ENCODE assay signal across 1 cellular context in the genomic region with DNA sequence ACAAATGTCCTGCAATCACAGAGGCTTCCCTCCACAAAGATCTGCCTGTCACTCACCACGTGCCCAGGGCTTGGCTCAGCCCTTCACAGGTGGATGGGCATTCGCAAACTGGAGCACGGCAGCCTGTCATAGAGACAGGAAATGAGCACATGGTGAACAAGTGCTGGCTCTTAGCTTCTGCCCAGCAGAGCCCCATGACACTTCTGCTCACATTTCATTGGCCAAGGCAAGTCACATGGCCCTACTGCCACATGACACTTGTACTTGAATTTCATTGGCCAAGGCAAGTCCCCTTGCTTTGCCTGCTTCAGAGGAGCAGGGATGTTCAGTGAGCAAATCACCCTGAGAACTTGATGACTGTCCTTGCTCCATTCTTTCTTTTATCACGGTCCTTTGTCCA.
TF ChIP-seq lines count a peak whose summit lies in the region.

No MANE protein-coding gene starts in this region.

TF ChIP-seq in K562, 482 proteins besides CTCF, POLR2A, EP300 and RAD21 (continued from another document):
- TF ChIP-seq, protein P1, sequence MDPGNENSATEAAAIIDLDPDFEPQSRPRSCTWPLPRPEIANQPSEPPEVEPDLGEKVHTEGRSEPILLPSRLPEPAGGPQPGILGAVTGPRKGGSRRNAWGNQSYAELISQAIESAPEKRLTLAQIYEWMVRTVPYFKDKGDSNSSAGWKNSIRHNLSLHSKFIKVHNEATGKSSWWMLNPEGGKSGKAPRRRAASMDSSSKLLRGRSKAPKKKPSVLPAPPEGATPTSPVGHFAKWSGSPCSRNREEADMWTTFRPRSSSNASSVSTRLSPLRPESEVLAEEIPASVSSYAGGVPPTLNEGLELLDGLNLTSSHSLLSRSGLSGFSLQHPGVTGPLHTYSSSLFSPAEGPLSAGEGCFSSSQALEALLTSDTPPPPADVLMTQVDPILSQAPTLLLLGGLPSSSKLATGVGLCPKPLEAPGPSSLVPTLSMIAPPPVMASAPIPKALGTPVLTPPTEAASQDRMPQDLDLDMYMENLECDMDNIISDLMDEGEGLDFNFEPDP (CRISPR knock-in tag; IDR thresholded peaks at IDR 0.05), result no peak
- TF ChIP-seq KHSRP (IDR thresholded peaks at IDR 0.05) (no peak), L3MBTL2 (IDR thresholded peaks at IDR 0.05) (peak; percentile 19; the same call in 1 of the 2 replicates)
- TF ChIP-seq, protein P2, sequence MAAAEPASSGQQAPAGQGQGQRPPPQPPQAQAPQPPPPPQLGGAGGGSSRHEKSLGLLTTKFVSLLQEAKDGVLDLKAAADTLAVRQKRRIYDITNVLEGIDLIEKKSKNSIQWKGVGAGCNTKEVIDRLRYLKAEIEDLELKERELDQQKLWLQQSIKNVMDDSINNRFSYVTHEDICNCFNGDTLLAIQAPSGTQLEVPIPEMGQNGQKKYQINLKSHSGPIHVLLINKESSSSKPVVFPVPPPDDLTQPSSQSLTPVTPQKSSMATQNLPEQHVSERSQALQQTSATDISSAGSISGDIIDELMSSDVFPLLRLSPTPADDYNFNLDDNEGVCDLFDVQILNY (CRISPR knock-in tag; IDR thresholded peaks at IDR 0.05), result no peak
- TF ChIP-seq, protein P3, sequence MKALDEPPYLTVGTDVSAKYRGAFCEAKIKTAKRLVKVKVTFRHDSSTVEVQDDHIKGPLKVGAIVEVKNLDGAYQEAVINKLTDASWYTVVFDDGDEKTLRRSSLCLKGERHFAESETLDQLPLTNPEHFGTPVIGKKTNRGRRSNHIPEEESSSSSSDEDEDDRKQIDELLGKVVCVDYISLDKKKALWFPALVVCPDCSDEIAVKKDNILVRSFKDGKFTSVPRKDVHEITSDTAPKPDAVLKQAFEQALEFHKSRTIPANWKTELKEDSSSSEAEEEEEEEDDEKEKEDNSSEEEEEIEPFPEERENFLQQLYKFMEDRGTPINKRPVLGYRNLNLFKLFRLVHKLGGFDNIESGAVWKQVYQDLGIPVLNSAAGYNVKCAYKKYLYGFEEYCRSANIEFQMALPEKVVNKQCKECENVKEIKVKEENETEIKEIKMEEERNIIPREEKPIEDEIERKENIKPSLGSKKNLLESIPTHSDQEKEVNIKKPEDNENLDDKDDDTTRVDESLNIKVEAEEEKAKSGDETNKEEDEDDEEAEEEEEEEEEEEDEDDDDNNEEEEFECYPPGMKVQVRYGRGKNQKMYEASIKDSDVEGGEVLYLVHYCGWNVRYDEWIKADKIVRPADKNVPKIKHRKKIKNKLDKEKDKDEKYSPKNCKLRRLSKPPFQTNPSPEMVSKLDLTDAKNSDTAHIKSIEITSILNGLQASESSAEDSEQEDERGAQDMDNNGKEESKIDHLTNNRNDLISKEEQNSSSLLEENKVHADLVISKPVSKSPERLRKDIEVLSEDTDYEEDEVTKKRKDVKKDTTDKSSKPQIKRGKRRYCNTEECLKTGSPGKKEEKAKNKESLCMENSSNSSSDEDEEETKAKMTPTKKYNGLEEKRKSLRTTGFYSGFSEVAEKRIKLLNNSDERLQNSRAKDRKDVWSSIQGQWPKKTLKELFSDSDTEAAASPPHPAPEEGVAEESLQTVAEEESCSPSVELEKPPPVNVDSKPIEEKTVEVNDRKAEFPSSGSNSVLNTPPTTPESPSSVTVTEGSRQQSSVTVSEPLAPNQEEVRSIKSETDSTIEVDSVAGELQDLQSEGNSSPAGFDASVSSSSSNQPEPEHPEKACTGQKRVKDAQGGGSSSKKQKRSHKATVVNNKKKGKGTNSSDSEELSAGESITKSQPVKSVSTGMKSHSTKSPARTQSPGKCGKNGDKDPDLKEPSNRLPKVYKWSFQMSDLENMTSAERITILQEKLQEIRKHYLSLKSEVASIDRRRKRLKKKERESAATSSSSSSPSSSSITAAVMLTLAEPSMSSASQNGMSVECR (CRISPR knock-in tag; IDR thresholded peaks at IDR 0.05), result no peak
